In genomic region chr6:139686308-139686707, GRCh38 we compare ENCODE assay signal across 24 cellular contexts.
DNase-seq lines count a peak whose midpoint lies in the region; ATAC-seq and TF ChIP-seq lines count a peak whose summit lies in the region.
"Had no signal": no experiment of that assay in that cellular context is flagged by ENCODE, and none has a peak within 500 bp of the region (broad histone marks: within the 10 kb centered on the region; RNA-seq: fewer than 3 reads in every experiment).

No MANE protein-coding gene starts in this region.

- H4K91ac ChIP-seq in mesenchymal stem cell (ENCODE audit: low read length) = no peak overlapping the region

- H3K36me3 ChIP-seq in gastrocnemius medialis (no peaks in the 10 kb centered on the region), mesenchymal stem cell (ENCODE audit: control insufficient read depth in 1 of 2, insufficient read depth in 2 of 2, low read depth in 1 of 2, low read length in 2 of 2) (no peaks in the 10 kb centered on the region)
- H3K36me3 ChIP-seq: spleen had no signal

- H3K4me3 ChIP-seq in gastrocnemius medialis = no peak overlapping the region
- no peak overlapping the region for H3K4me3 ChIP-seq in mesenchymal stem cell (ENCODE audit: insufficient read depth in 1 of 2, low read depth in 1 of 2, low read length in 2 of 2)
- H3K4me3 ChIP-seq: hepatocyte, spleen had no signal

- intact Hi-C loops in gastrocnemius medialis (cut with DNase I; ENCODE audit: low total_unique reads) = no loop called here

- TF ChIP-seq POLR2A in gastrocnemius medialis (IDR thresholded peaks at IDR 0.05) = no peak

- H2BK12ac ChIP-seq in mesenchymal stem cell (ENCODE audit: low read length in 2 of 2) = no peak overlapping the region

- WGBS in mesenchymal stem cell = 94% methylated on average over 5 of the region's 5 CpGs

- H3K27me3 Mint-ChIP-seq in T-helper 2 cell treated with Interferon-gamma antibody and Interleukin-4, amounts not matched to agents 5 μg/mL and 100 μg/mL, for 36 hours (ENCODE audit: low read depth) = peaks cover 2% of the 10 kb centered on the region
- H3K27me3 Mint-ChIP-seq: IgD-negative memory B cell had no signal

- in situ Hi-C loops in gastrocnemius medialis (cut with MboI; ENCODE audit: low sequenced_read_pairs in 4 of 4) = no loop called here

- peak overlapping the region; percentile 51 to 59 (median 52) for H3K27ac ChIP-seq in gastrocnemius medialis
- H3K27ac ChIP-seq in mesenchymal stem cell (ENCODE audit: low read length, poor library complexity, severe bottlenecking) = no peak overlapping the region
- H3K27ac ChIP-seq: hepatocyte, HL-60, spleen had no signal

- H2BK120ac ChIP-seq in mesenchymal stem cell (ENCODE audit: low read depth, low read length) = no peak overlapping the region

- H3K18ac ChIP-seq in mesenchymal stem cell (ENCODE audit: low read depth in 1 of 2, low read length in 2 of 2) = no peak overlapping the region

- H3K4ac ChIP-seq in mesenchymal stem cell (ENCODE audit: low read depth in 1 of 2, low read length in 2 of 2) = no peak overlapping the region

- no peaks in the 10 kb centered on the region for H3K36me3 Mint-ChIP-seq in T-helper 2 cell treated with Interferon-gamma antibody and Interleukin-4, amounts not matched to agents 5 μg/mL and 100 μg/mL, for 36 hours (ENCODE audit: low read depth)
- H3K36me3 Mint-ChIP-seq: CD4-positive, CD25-positive, alpha-beta regulatory T cell; IgD-negative memory B cell; memory B cell; natural killer cell treated with Interleukin-12 subunit alpha and Interleukin-12 subunit beta and Interleukin-15 and Interleukin-18, amount 100 ng/mL, for 72 hours had no signal

- H2BK15ac ChIP-seq in mesenchymal stem cell (ENCODE audit: low read depth, poor library complexity, severe bottlenecking) = no peak overlapping the region

- peak; percentile 31 for DNase-seq in GM04504 (ENCODE audit: low read depth)
- peak; percentile 25 for DNase-seq in OCI-M1 (lab: John Stamatoyannopoulos, UW)
- DNase-seq in fibroblast of peridontal ligament (ENCODE audit: extremely low read depth) = peak; percentile 19
- DNase-seq in gastrocnemius medialis = peak; percentile 56 to 76
- no peak for DNase-seq in mesenchymal stem cell
- DNase-seq in NCI-H2029 treated with DMSO at 0.1 percent for 48 hours (lab: John Stamatoyannopoulos, UW) = no peak
- DNase-seq in NK-92 treated with Interleukin-12 subunit alpha and Interleukin-12 subunit beta, amount 100 ng/mL, for 24 hours (lab: John Stamatoyannopoulos, UW) = no peak
- no peak for DNase-seq in T-helper 2 cell treated with Interferon-gamma antibody and Interleukin-4, amounts not matched to agents 5 μg/mL and 100 μg/mL, for 36 hours (ENCODE audit: low spot score)
- DNase-seq: activated CD4-positive, alpha-beta T cell treated with anti-CD3 and anti-CD28 coated beads, Interleukin-2, amount 50 U/mL, for 1 hour; activated T-cell treated with anti-CD3 and anti-CD28 coated beads for 4 hours; anterior cingulate cortex; CD4-positive, CD25-positive, alpha-beta regulatory T cell; effector memory CD8-positive, alpha-beta T cell; islet precursor cell; NCI-H1105; NCI-H526 treated with DMSO at 0.1 percent for 48 hours; posterior cingulate gyrus; SHP77; spleen had no signal

- no peak overlapping the region for H3K4me2 ChIP-seq in mesenchymal stem cell (ENCODE audit: low read length, poor library complexity, severe bottlenecking)
- H3K4me2 ChIP-seq: hepatocyte had no signal

- H3K9me3 ChIP-seq in gastrocnemius medialis (no peaks in the 10 kb centered on the region), mesenchymal stem cell (ENCODE audit: control insufficient read depth, low read length) (no peaks in the 10 kb centered on the region)
- H3K9me3 ChIP-seq: spleen had no signal

- no peak overlapping the region for H3K4me3 Mint-ChIP-seq in T-helper 2 cell treated with Interferon-gamma antibody and Interleukin-4, amounts not matched to agents 5 μg/mL and 100 μg/mL, for 36 hours
- H3K4me3 Mint-ChIP-seq: CD4-positive, CD25-positive, alpha-beta regulatory T cell; effector memory CD8-positive, alpha-beta T cell; IgD-negative memory B cell; memory B cell; natural killer cell treated with Interleukin-12 subunit alpha and Interleukin-12 subunit beta and Interleukin-15 and Interleukin-18, amount 100 ng/mL, for 72 hours had no signal

- H3K27ac Mint-ChIP-seq in T-helper 2 cell treated with Interferon-gamma antibody and Interleukin-4, amounts not matched to agents 5 μg/mL and 100 μg/mL, for 36 hours = no peak overlapping the region
- H3K27ac Mint-ChIP-seq: CD4-positive, CD25-positive, alpha-beta regulatory T cell; effector memory CD8-positive, alpha-beta T cell; IgD-negative memory B cell; memory B cell; natural killer cell treated with Interleukin-12 subunit alpha and Interleukin-12 subunit beta and Interleukin-15 and Interleukin-18, amount 100 ng/mL, for 72 hours had no signal

- H3K4me1 Mint-ChIP-seq in T-helper 2 cell treated with Interferon-gamma antibody and Interleukin-4, amounts not matched to agents 5 μg/mL and 100 μg/mL, for 36 hours (ENCODE audit: low read depth) = peaks cover 5% of the 10 kb centered on the region
- H3K4me1 Mint-ChIP-seq: CD4-positive, CD25-positive, alpha-beta regulatory T cell; IgD-negative memory B cell; memory B cell had no signal

- no peak overlapping the region for H2AFZ ChIP-seq in mesenchymal stem cell (ENCODE audit: low read depth, low read length)
- H2AFZ ChIP-seq: hepatocyte had no signal

- H3K4me1 ChIP-seq in gastrocnemius medialis (peaks cover 16 to 17% of the 10 kb centered on the region in 2 donors), mesenchymal stem cell (ENCODE audit: control insufficient read depth, insufficient read depth, low read depth, low read length) (no peaks in the 10 kb centered on the region)
- H3K4me1 ChIP-seq: spleen had no signal

- H3K9me3 Mint-ChIP-seq in T-helper 2 cell treated with Interferon-gamma antibody and Interleukin-4, amounts not matched to agents 5 μg/mL and 100 μg/mL, for 36 hours = no peaks in the 10 kb centered on the region
- H3K9me3 Mint-ChIP-seq: effector memory CD8-positive, alpha-beta T cell; IgD-negative memory B cell; memory B cell; natural killer cell treated with Interleukin-12 subunit alpha and Interleukin-12 subunit beta and Interleukin-15 and Interleukin-18, amount 100 ng/mL, for 72 hours had no signal

- H2BK5ac ChIP-seq in mesenchymal stem cell (ENCODE audit: low read depth, low read length, poor library complexity, severe bottlenecking) = no peak overlapping the region

- no peak overlapping the region for H4K8ac ChIP-seq in mesenchymal stem cell (ENCODE audit: low read length)

- H3K27me3 ChIP-seq in gastrocnemius medialis (no peaks in the 10 kb centered on the region), mesenchymal stem cell (ENCODE audit: control insufficient read depth in 1 of 2, insufficient read depth in 1 of 2, low read length in 2 of 2) (no peaks in the 10 kb centered on the region)
- H3K27me3 ChIP-seq: hepatocyte, spleen had no signal

- no peaks in the 10 kb centered on the region for H3K79me1 ChIP-seq in mesenchymal stem cell (replicated peaks; ENCODE audit: low read length, poor library complexity, severe bottlenecking)

- H3K23ac ChIP-seq in mesenchymal stem cell (ENCODE audit: low read length in 2 of 2) = no peak overlapping the region

- peak; percentile 93 to 99 for ATAC-seq in gastrocnemius medialis
- ATAC-seq: effector memory CD8-positive, alpha-beta T cell; natural killer cell treated with Interleukin-12 subunit alpha and Interleukin-12 subunit beta and Interleukin-15 and Interleukin-18, amount 100 ng/mL, for 72 hours had no signal

- no peak overlapping the region for H3K9ac ChIP-seq in mesenchymal stem cell (ENCODE audit: low read length)

- H3K14ac ChIP-seq in mesenchymal stem cell (ENCODE audit: low read length in 2 of 2) = no peak overlapping the region

- H2AK5ac ChIP-seq in mesenchymal stem cell (ENCODE audit: low read length, severe bottlenecking) = no peak overlapping the region

- TF ChIP-seq CTCF in gastrocnemius medialis (IDR thresholded peaks at IDR 0.05 in 4 of 5, conservative IDR thresholded peaks at IDR 0.05 in 1 of 5) = no peak

Comparison
In these comparisons a context has a peak if more than half of its experiments do, and no peak if none do; other contexts are left out.
1. DNase-seq: peak in GM04504 (single experiment), OCI-M1 (single experiment), fibroblast of peridontal ligament (single experiment) and gastrocnemius medialis (2 of 2); none in mesenchymal stem cell (single experiment), NCI-H2029 treated with DMSO at 0.1 percent for 48 hours (single experiment), NK-92 treated with Interleukin-12 subunit alpha and Interleukin-12 subunit beta, amount 100 ng/mL, for 24 hours (single experiment) and T-helper 2 cell treated with Interferon-gamma antibody and Interleukin-4, amounts not matched to agents 5 μg/mL and 100 μg/mL, for 36 hours (single experiment).